In the genomic region with DNA sequence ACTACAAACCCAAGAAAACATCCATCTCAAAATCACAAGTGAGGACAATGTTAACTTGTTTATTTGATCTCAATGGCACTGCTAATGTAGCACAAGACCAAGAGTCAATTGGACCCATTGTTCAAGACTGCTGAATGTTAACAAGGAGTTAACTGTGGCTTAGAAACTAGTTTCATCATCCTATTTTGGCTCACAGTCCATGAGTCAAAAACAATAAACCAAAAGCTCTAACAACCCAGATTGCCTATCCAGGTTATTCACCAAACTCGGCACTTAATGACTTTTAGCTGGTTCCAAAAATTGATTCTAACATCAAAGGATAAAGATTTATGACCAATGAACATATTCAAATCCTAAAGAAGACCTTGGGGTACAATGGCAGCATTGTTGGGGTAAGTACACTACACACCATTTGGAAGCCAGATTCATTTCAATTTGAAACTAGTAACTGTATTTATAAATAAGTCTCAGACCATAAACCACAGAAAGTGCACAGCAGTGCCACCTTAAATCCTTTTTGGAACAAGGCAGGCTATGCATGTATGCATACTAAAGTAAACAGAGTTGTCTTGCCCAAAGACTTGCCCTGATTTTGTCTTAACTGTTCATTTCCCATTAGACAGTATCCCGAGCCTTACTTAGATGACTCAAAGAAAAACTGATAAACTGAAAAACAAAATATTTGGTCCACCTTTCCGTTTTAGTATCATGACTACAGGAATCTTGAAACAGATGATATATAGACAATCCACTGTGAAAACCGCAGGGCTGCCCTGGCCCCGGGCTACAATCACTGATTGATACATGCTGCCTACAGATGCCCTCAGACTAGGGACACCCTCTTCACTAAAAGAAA, we compare ENCODE assay signal across 8 cellular contexts.
DNase-seq lines count a peak whose midpoint lies in the region; ATAC-seq, FAIRE-seq and TF ChIP-seq lines count a peak whose summit lies in the region.

No MANE protein-coding gene starts in this region.

- peak overlapping the region in 1 of 8 donors; percentile 30 for H3K4me3 Mint-ChIP-seq in naive B cell

- H3K36me3 ChIP-seq in GM12878 (ENCODE audit: control insufficient read depth in 2 of 2, insufficient read depth in 2 of 2, low read length in 1 of 2) (no peaks in the 10 kb centered on the region), left ventricle myocardium inferior (no peaks in the 10 kb centered on the region)

- H3K9me3 ChIP-seq in GM12878 (replicated peaks; ENCODE audit: control insufficient read depth, insufficient read depth, low read length), result no peaks in the 10 kb centered on the region
- H3K9me3 ChIP-seq in left ventricle myocardium inferior (replicated peaks), result peaks cover 6% of the 10 kb centered on the region

- under 1% methylated on average over 5 of the region's 5 CpGs for WGBS in GM12878 (ENCODE audit: insufficient coverage, insufficient replicate concordance, low lambda C conversion rate, missing lambda C conversion rate)

- H3K4me1 Mint-ChIP-seq in naive B cell, result peaks cover 19 to 64% (median 37%) of the 10 kb centered on the region in 3 donors

- no peak for TF ChIP-seq POLR2A in GM12878 (IDR thresholded peaks at IDR 0.05; ENCODE audit: low read depth, low read length)

- peak overlapping the region; percentile 51 for H3K4me3 ChIP-seq in GM12878
- no peak overlapping the region for H3K4me3 ChIP-seq in left ventricle myocardium inferior

- in situ Hi-C loops in GM12878 (cut with MboI), result no loop called here

- no peak overlapping the region for H3K9ac ChIP-seq in GM12878 (ENCODE audit: control insufficient read depth, insufficient read depth, low read length)

- peaks cover 8 to 10% of the 10 kb centered on the region in 2 donors for H3K36me3 Mint-ChIP-seq in naive B cell

- POLR2A ChIA-PET in GM12878 (lab: Charles Lee), result interaction anchor here (0.7 to 1.1 kb wide), 3 partner anchors 20 to 24 kb away, joined by 3 to 4 read pairs (median 3); no protein-coding TSS in a partner anchor

- H3K27ac ChIP-seq in GM12878 (ENCODE audit: control insufficient read depth, insufficient read depth), result peak overlapping the region; percentile 77
- H3K27ac ChIP-seq in left ventricle myocardium inferior (replicated peaks), result no peak overlapping the region

- H4K20me1 ChIP-seq in GM12878 (ENCODE audit: control insufficient read depth, insufficient read depth), result no peaks in the 10 kb centered on the region

- peak overlapping the region in 4 of 6 donors; percentile 2 to 76 (median 28) for H3K27ac Mint-ChIP-seq in naive B cell

- intact Hi-C loops in GM12878 (cut with micrococcal nuclease; ENCODE audit: unreplicated experiment), result loop anchor here (5.0 kb wide), 1 partner anchor 37 kb away; no protein-coding TSS in a partner anchor
- intact Hi-C loops in left ventricle myocardium inferior (cut with micrococcal nuclease), result no loop called here

- H3K4me1 ChIP-seq in GM12878 (ENCODE audit: control insufficient read depth, insufficient read depth, low read length) (peaks cover 29% of the 10 kb centered on the region), left ventricle myocardium inferior (peaks cover 13% of the 10 kb centered on the region)

- H3K79me2 ChIP-seq in GM12878 (ENCODE audit: control insufficient read depth, insufficient read depth, low read length), result peaks cover 5% of the 10 kb centered on the region

- ATAC-seq in GM19372 (IDR thresholded peaks at IDR 0.05; ENCODE audit: low read depth, unreplicated experiment) (peak; percentile 59), HG03354 (IDR thresholded peaks at IDR 0.05; ENCODE audit: poor library complexity, severe bottlenecking, unreplicated experiment) (peak; percentile 80), GM12878 (peak; percentile 84), naive B cell (ENCODE audit: low read depth in 2 of 2) (no peak)

- CTCF ChIA-PET in GM12878 (lab: Yijun Ruan, JAX), result interaction anchor here (0.6 to 2.0 kb wide), 6 partner anchors 16 to 323 kb away, joined by 3 to 8 read pairs (median 4); no protein-coding TSS in a partner anchor

- SMC1A ChIA-PET in GM12878 (lab: Charles Lee; ENCODE audit: uncharacterized antibody, unreplicated experiment), result interaction anchor here (0.6 to 2.4 kb wide), 18 partner anchors 11 to 281 kb away, joined by 3 to 9 read pairs (median 4); no protein-coding TSS in a partner anchor

- peak; percentile 11 to 36; a peak in 1 of 4 replicates for TF ChIP-seq EP300 in GM12878 (IDR thresholded peaks at IDR 0.05; ENCODE audit: borderline replicate concordance in 1 of 2, control insufficient read depth in 1 of 2, low read depth in 2 of 2, low read length in 2 of 2)

- no peaks in the 10 kb centered on the region for H3K27me3 Mint-ChIP-seq in naive B cell

- no peak for TF ChIP-seq RAD21 in GM12878 (IDR thresholded peaks at IDR 0.05; ENCODE audit: insufficient read depth, low read depth, low read length)

- peak; percentile 52 for DNase-seq in AG08396 (ENCODE audit: low spot score)
- DNase-seq in GM12878 (ENCODE audit: low read depth, low spot score), result peak; percentile 53
- DNase-seq in naive B cell, result no peak
- DNase-seq in left ventricle myocardium inferior, result no peak
- DNase-seq in OCI-M1 (lab: John Stamatoyannopoulos, UW), result no peak
- DNase-seq in GF-D8 (lab: John Stamatoyannopoulos, UW), result no peak

- FAIRE-seq in GM12878 (lab: Jason Lieb, UNC), result peak; percentile 88

- no peak for TF ChIP-seq CTCF in GM12878 (IDR thresholded peaks at IDR 0.05 in 2 of 3, conservative IDR thresholded peaks at IDR 0.05 in 1 of 3; ENCODE audit: control insufficient read depth in 2 of 3, extremely low read depth in 1 of 3, insufficient read depth in 1 of 3, low read depth in 3 of 3, low read length in 3 of 3)
- TF ChIP-seq CTCF in left ventricle myocardium inferior (IDR thresholded peaks at IDR 0.05; ENCODE audit: borderline replicate concordance), result no peak

- RAD21 ChIA-PET in GM12878 (lab: Charles Lee; ENCODE audit: unreplicated experiment), result interaction anchor here (1.1 to 1.9 kb wide), 5 partner anchors 16 to 118 kb away, joined by 3 to 9 read pairs (median 6); no protein-coding TSS in a partner anchor

- no TSS peak for BruUV-seq in GM12878 (replicated peaks; lab: Mats Ljungman, UMichigan)

- H3K4me2 ChIP-seq in GM12878 (ENCODE audit: control insufficient read depth, insufficient read depth), result peak overlapping the region; percentile 85

- peaks cover 0 to 6% (median 2%) of the 10 kb centered on the region in 7 donors for H3K9me3 Mint-ChIP-seq in naive B cell

- H3K27me3 ChIP-seq in GM12878 (replicated peaks in 1 of 2; ENCODE audit: control insufficient read depth in 2 of 2, insufficient read depth in 2 of 2, low read length in 1 of 2), result no peaks in the 10 kb centered on the region
- no peaks in the 10 kb centered on the region for H3K27me3 ChIP-seq in left ventricle myocardium inferior (ENCODE audit: low read depth)

- no peak overlapping the region for H2AFZ ChIP-seq in GM12878 (ENCODE audit: control insufficient read depth, low read depth, low read length)

TF ChIP-seq in GM12878, 131 proteins besides CTCF, POLR2A, EP300 and RAD21 (continues in another document):
- peak; percentile 82 for TF ChIP-seq RUNX3 (IDR thresholded peaks at IDR 0.05; ENCODE audit: low read length)
- no peak for TF ChIP-seq E2F4 (IDR thresholded peaks at IDR 0.05; ENCODE audit: low read depth, low read length)
- TF ChIP-seq MEF2A (IDR thresholded peaks at IDR 0.05; ENCODE audit: insufficient read depth, low read depth, low read length), result peak; percentile 79
- TF ChIP-seq PAX5 (IDR thresholded peaks at IDR 0.05; ENCODE audit: borderline replicate concordance, low read depth, low read length), result peak; percentile 41; the same call in 1 of the 2 replicates
- no peak for TF ChIP-seq ZNF24 (IDR thresholded peaks at IDR 0.05)
- no peak for TF ChIP-seq WRNIP1 (IDR thresholded peaks at IDR 0.05; ENCODE audit: borderline replicate concordance, low read depth, low read length)
- TF ChIP-seq, protein P1, sequence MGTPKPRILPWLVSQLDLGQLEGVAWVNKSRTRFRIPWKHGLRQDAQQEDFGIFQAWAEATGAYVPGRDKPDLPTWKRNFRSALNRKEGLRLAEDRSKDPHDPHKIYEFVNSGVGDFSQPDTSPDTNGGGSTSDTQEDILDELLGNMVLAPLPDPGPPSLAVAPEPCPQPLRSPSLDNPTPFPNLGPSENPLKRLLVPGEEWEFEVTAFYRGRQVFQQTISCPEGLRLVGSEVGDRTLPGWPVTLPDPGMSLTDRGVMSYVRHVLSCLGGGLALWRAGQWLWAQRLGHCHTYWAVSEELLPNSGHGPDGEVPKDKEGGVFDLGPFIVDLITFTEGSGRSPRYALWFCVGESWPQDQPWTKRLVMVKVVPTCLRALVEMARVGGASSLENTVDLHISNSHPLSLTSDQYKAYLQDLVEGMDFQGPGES (IDR thresholded peaks at IDR 0.05), result no peak
- no peak for TF ChIP-seq MYC (IDR thresholded peaks at IDR 0.05; ENCODE audit: insufficient read depth, insufficient read length, insufficient replicate concordance, low read length, severe bottlenecking)
- no peak for TF ChIP-seq HDAC6 (IDR thresholded peaks at IDR 0.05; ENCODE audit: unreplicated experiment)
- peak; percentile 21; the same call in 1 of the 2 replicates for TF ChIP-seq MLLT1 (IDR thresholded peaks at IDR 0.05)
- TF ChIP-seq GATAD2B (conservative IDR thresholded peaks at IDR 0.05; ENCODE audit: low read depth), result 0 out of 2 replicates have a peak, but pooled peaks have one; percentile 47
- TF ChIP-seq SUZ12 (IDR thresholded peaks at IDR 0.05; ENCODE audit: unreplicated experiment), result no peak
- TF ChIP-seq CHD4 (IDR thresholded peaks at IDR 0.05), result no peak

Comparison
In these comparisons a context has a peak if more than half of its experiments do, and no peak if none do; other contexts are left out.
1. DNase-seq: peak in AG08396 (single experiment) and GM12878 (single experiment); none in naive B cell (single experiment), left ventricle myocardium inferior (single experiment), OCI-M1 (single experiment) and GF-D8 (single experiment).
2. ATAC-seq: peak in GM19372 (single experiment), HG03354 (single experiment) and GM12878 (single experiment); none in naive B cell (0 of 2).